ENCODE assay signal across 14 cellular contexts in the genomic region with DNA sequence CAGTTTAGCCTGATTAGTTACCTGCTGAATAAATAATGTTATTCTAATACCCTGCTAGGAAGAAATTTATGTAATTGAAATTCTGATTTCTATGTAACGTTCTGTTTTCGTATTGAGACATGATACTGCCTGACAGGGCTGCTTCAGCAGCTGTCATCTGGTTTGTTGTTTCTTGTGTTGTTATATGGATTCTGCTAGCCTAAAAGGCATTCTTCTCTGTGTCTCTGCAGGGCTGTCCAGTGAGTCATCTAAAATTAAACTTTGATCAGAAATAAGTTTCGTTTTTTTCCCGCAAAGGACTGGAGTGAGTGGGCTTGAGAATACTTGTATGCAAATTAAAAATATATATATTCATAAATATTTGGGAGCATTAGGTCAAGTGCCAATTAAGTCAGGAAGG.
A peak's percentile ranks its signal among the peaks of the same experiment; 100 is the strongest.
DNase-seq lines count a peak whose midpoint lies in the region; ATAC-seq, FAIRE-seq and TF ChIP-seq lines count a peak whose summit lies in the region.
"Had no signal": no experiment of that assay in that cellular context is flagged by ENCODE, and none has a peak within 500 bp of the region (broad histone marks: within the 10 kb centered on the region; RNA-seq: fewer than 3 reads in every experiment).

No MANE protein-coding gene starts in this region.

- H3K27me3 Mint-ChIP-seq in osteocyte (ENCODE audit: unreplicated experiment): no peaks in the 10 kb centered on the region
- no peaks in the 10 kb centered on the region for H3K27me3 Mint-ChIP-seq in activated CD4-positive, alpha-beta memory T cell treated with anti-CD3 and anti-CD28 coated beads, Interleukin-2, amount 10 ng/mL, durations not matched to agents 7 days and 5 days

- H3K36me3 Mint-ChIP-seq in osteocyte (ENCODE audit: unreplicated experiment): peaks cover 2% of the 10 kb centered on the region
- peaks cover 9% of the 10 kb centered on the region for H3K36me3 Mint-ChIP-seq in activated CD4-positive, alpha-beta memory T cell treated with anti-CD3 and anti-CD28 coated beads, Interleukin-2, amount 10 ng/mL, durations not matched to agents 7 days and 5 days (ENCODE audit: low read depth)

- H3K9me3 Mint-ChIP-seq in osteocyte (ENCODE audit: unreplicated experiment): no peaks in the 10 kb centered on the region
- no peaks in the 10 kb centered on the region for H3K9me3 Mint-ChIP-seq in activated CD4-positive, alpha-beta memory T cell treated with anti-CD3 and anti-CD28 coated beads, Interleukin-2, amount 10 ng/mL, durations not matched to agents 7 days and 5 days
- H3K9me3 Mint-ChIP-seq: activated T-cell treated with anti-CD3 and anti-CD28 coated beads, Interleukin-2, amount 50 U/mL, for 72 hours had no signal

- H3K27ac Mint-ChIP-seq in osteocyte (ENCODE audit: unreplicated experiment): peak overlapping the region; percentile 69
- H3K27ac Mint-ChIP-seq in activated CD4-positive, alpha-beta memory T cell treated with anti-CD3 and anti-CD28 coated beads, Interleukin-2, amount 10 ng/mL, durations not matched to agents 7 days and 5 days: no peak overlapping the region

- POLR2A ChIA-PET in RWPE1 (lab: Yijun Ruan, JAX; ENCODE audit: low non-redundant PET): no interaction called here
- POLR2A ChIA-PET in activated CD4-positive, alpha-beta memory T cell treated with anti-CD3 and anti-CD28 coated beads, Interleukin-2, amount 10 ng/mL, durations not matched to agents 7 days and 5 days (lab: Charles Lee): no interaction called here

- CTCF ChIA-PET in RWPE1 (lab: Yijun Ruan, JAX): no interaction called here
- CTCF ChIA-PET in activated CD4-positive, alpha-beta memory T cell treated with anti-CD3 and anti-CD28 coated beads, Interleukin-2, amount 10 ng/mL, durations not matched to agents 7 days and 5 days (lab: Charles Lee): no interaction called here

- no peak overlapping the region for H3K9ac ChIP-seq in kidney (ENCODE audit: low read length in 2 of 2)

- peak overlapping the region; percentile 36 for H3K4me3 Mint-ChIP-seq in osteocyte (ENCODE audit: unreplicated experiment)
- H3K4me3 Mint-ChIP-seq in activated CD4-positive, alpha-beta memory T cell treated with anti-CD3 and anti-CD28 coated beads, Interleukin-2, amount 10 ng/mL, durations not matched to agents 7 days and 5 days: no peak overlapping the region

- H3K27ac ChIP-seq in RWPE1 (no peak overlapping the region), kidney (ENCODE audit: low read depth in 2 of 2, low read length in 2 of 2) (no peak overlapping the region)
- H3K27ac ChIP-seq: epithelial cell of prostate, sigmoid colon had no signal

- H3K4me1 ChIP-seq in kidney (ENCODE audit: control insufficient read depth in 1 of 2, insufficient read depth in 1 of 2, low read depth in 1 of 2, low read length in 2 of 2): peaks cover 15 to 22% of the 10 kb centered on the region in 2 donors

- H3K9me3 ChIP-seq in kidney (ENCODE audit: control insufficient read depth in 1 of 2, low read length in 2 of 2): no peaks in the 10 kb centered on the region
- H3K9me3 ChIP-seq: sigmoid colon, thoracic aorta had no signal

- no peak for ATAC-seq in HG02763 (IDR thresholded peaks at IDR 0.05; ENCODE audit: unreplicated experiment)
- ATAC-seq: activated T-cell treated with anti-CD3 and anti-CD28 coated beads, Interleukin-2, amount 50 U/mL, for 72 hours had no signal

- no peak overlapping the region for H3K4me3 ChIP-seq in kidney (ENCODE audit: low read length in 2 of 2)
- H3K4me3 ChIP-seq: sigmoid colon, thoracic aorta had no signal

- DNase-seq in ELR (ENCODE audit: low read depth): peak; percentile 67
- peak; percentile 21 for DNase-seq in RWPE1 (ENCODE audit: low spot score)
- DNase-seq in epidermal melanocyte (ENCODE audit: insufficient read length, low spot score): peak; percentile 27
- DNase-seq in osteocyte (ENCODE audit: extremely low spot score, unreplicated experiment): no peak
- DNase-seq in activated CD4-positive, alpha-beta memory T cell treated with anti-CD3 and anti-CD28 coated beads, Interleukin-2, amount 10 ng/mL, durations not matched to agents 7 days and 5 days: no peak
- DNase-seq in kidney: no peak
- DNase-seq: activated T-cell treated with anti-CD3 and anti-CD28 coated beads, Interleukin-2, amount 50 U/mL, for 72 hours; NCI-H1417 treated with DMSO at 0.1 percent for 48 hours; Right ventricle myocardium superior; sigmoid colon had no signal

- H3K36me3 ChIP-seq in kidney (ENCODE audit: control insufficient read depth in 1 of 2, insufficient read depth in 2 of 2, low read length in 2 of 2): no peaks in the 10 kb centered on the region
- H3K36me3 ChIP-seq: sigmoid colon, thoracic aorta had no signal

- intact Hi-C loops in kidney (cut with DNase I): no loop called here

- TF ChIP-seq CTCF in RWPE1 (conservative IDR thresholded peaks at IDR 0.05; ENCODE audit: low read depth) (no peak), osteocyte (IDR thresholded peaks at IDR 0.05) (no peak), kidney (IDR thresholded peaks at IDR 0.05; ENCODE audit: borderline replicate concordance, extremely low read depth, insufficient read depth) (no peak)

- FAIRE-seq in kidney (lab: Jason Lieb, UNC): no peak
- FAIRE-seq: bronchial epithelial cell had no signal

- H3K4me1 Mint-ChIP-seq in osteocyte (ENCODE audit: unreplicated experiment): peaks cover 83% of the 10 kb centered on the region
- H3K4me1 Mint-ChIP-seq in activated CD4-positive, alpha-beta memory T cell treated with anti-CD3 and anti-CD28 coated beads, Interleukin-2, amount 10 ng/mL, durations not matched to agents 7 days and 5 days: peaks cover 66% of the 10 kb centered on the region

Comparison
In these comparisons a context has a peak if more than half of its experiments do, and no peak if none do; other contexts are left out.
1. DNase-seq: peak in ELR (single experiment), RWPE1 (single experiment) and epidermal melanocyte (single experiment); none in osteocyte (single experiment), activated CD4-positive, alpha-beta memory T cell treated with anti-CD3 and anti-CD28 coated beads, Interleukin-2, amount 10 ng/mL, durations not matched to agents 7 days and 5 days (single experiment) and kidney (single experiment).